In the genomic region with DNA sequence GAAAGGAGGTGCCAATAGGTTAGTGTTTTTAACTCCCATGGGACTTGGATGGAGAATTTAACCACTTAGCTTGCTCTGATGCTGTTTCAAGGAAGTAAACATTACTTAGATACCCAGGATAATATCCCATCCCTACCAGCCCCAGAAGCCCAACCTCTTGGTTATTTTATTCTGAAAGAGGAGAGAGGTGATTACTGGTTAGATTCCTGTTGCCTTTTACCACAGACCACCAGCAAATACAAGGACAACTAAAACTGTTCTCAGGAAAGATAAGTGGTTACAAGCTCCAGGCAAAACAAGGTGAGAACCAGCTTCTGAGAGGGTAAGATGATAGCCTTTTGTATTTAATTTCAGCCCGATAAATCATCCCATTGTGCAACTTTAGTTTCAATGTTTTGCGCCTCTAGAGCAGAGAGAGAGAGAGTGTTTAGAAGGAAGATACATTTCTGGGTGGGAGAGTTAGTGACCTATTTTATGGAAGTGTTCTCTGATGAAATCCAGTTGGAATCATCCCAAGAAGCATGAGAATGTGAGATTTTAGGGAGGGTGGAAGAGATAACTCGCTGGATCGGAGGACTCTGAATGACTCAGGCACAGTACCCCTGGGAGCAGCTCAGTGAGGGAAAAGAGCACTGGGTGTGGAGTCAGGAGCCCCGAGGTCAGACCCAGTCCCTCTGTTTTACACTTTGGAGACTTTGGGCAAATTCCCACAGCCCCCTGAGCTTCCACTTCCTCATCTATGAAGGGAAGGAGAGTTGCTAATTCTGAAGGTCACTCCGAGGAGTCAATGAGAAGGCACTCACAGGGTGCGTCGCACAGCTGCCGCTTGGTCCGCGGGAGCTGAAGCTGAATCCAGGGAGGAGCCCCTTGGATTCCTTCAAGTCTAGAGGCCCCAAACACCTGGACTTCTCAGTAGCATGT, we compare ENCODE assay signal across 10 cellular contexts. TPM values are rescaled to one million over a fixed set of nuclear protein-coding genes. Genes with fewer than 3 reads are reported as not detected.
DNase-seq lines count a peak whose midpoint lies in the region; ATAC-seq, FAIRE-seq and TF ChIP-seq lines count a peak whose summit lies in the region.
"Had no signal": no experiment of that assay in that cellular context is flagged by ENCODE, and none has a peak within 500 bp of the region (broad histone marks: within the 10 kb centered on the region; RNA-seq: fewer than 3 reads in every experiment).

No MANE protein-coding gene starts in this region.

- no peak overlapping the region for H3K4me3 ChIP-seq in colonic mucosa
- no peak overlapping the region for H3K4me3 ChIP-seq in lower leg skin (ENCODE audit: low read depth, poor library complexity, severe bottlenecking)
- H3K4me3 ChIP-seq in upper lobe of right lung, result no peak overlapping the region

- peak; percentile 76 for FAIRE-seq in HTR-8/SVneo (lab: Jason Lieb, UNC)

- H3K27me3 ChIP-seq in colonic mucosa (no peaks in the 10 kb centered on the region), upper lobe of right lung (no peaks in the 10 kb centered on the region)

- H3K9me3 ChIP-seq in colonic mucosa, result no peaks in the 10 kb centered on the region
- no peaks in the 10 kb centered on the region for H3K9me3 ChIP-seq in upper lobe of right lung

- H3K27ac ChIP-seq in colonic mucosa (peak overlapping the region; percentile 6), upper lobe of right lung (no peak overlapping the region)

- no peaks in the 10 kb centered on the region for H3K9me3 Mint-ChIP-seq in T-helper 2 cell treated with Interferon-gamma antibody and Interleukin-4, amounts not matched to agents 5 μg/mL and 100 μg/mL, for 36 hours

- H3K9ac ChIP-seq in colonic mucosa (ENCODE audit: low read depth in 2 of 2, low read length in 2 of 2), result peak overlapping the region in 1 of 2 donors; percentile 3

- no peaks in the 10 kb centered on the region for H3K36me3 Mint-ChIP-seq in T-helper 2 cell treated with Interferon-gamma antibody and Interleukin-4, amounts not matched to agents 5 μg/mL and 100 μg/mL, for 36 hours (ENCODE audit: low read depth)

- no peak overlapping the region for H3K4me3 Mint-ChIP-seq in T-helper 2 cell treated with Interferon-gamma antibody and Interleukin-4, amounts not matched to agents 5 μg/mL and 100 μg/mL, for 36 hours
- H3K4me3 Mint-ChIP-seq: neural crest cell had no signal

- no peaks in the 10 kb centered on the region for H3K4me1 ChIP-seq in colonic mucosa
- H3K4me1 ChIP-seq in upper lobe of right lung, result peaks cover 11% of the 10 kb centered on the region

- H3K4me1 Mint-ChIP-seq in T-helper 2 cell treated with Interferon-gamma antibody and Interleukin-4, amounts not matched to agents 5 μg/mL and 100 μg/mL, for 36 hours (ENCODE audit: low read depth), result no peaks in the 10 kb centered on the region

- DNase-seq in HTR-8/SVneo (ENCODE audit: insufficient read length, low spot score), result peak; percentile 57
- DNase-seq in colonic mucosa, result no peak
- DNase-seq in lower leg skin (ENCODE audit: low spot score in 2 of 2), result peak; percentile 58 to 87
- DNase-seq in upper lobe of right lung, result no peak
- no peak for DNase-seq in NCI-H1436 treated with DMSO at 0.1 percent for 48 hours (lab: John Stamatoyannopoulos, UW)
- no peak for DNase-seq in T-helper 2 cell treated with Interferon-gamma antibody and Interleukin-4, amounts not matched to agents 5 μg/mL and 100 μg/mL, for 36 hours (ENCODE audit: low spot score)
- DNase-seq: activated CD4-positive, alpha-beta T cell treated with anti-CD3 and anti-CD28 coated beads, Interleukin-2, amount 50 U/mL, for 48 hours; NCI-H2029 treated with DMSO at 0.1 percent for 48 hours had no signal

- H3K27me3 Mint-ChIP-seq in T-helper 2 cell treated with Interferon-gamma antibody and Interleukin-4, amounts not matched to agents 5 μg/mL and 100 μg/mL, for 36 hours (ENCODE audit: low read depth), result no peaks in the 10 kb centered on the region

- no peak for TF ChIP-seq POLR2A in lower leg skin (IDR thresholded peaks at IDR 0.05)

- ATAC-seq in upper lobe of right lung (peak; percentile 38), HG02588 (IDR thresholded peaks at IDR 0.05; ENCODE audit: unreplicated experiment) (no peak)

- TF ChIP-seq CTCF in colonic mucosa (IDR thresholded peaks at IDR 0.05) (no peak), lower leg skin (IDR thresholded peaks at IDR 0.05) (no peak), upper lobe of right lung (IDR thresholded peaks at IDR 0.05) (no peak)

- H3K27ac Mint-ChIP-seq in T-helper 2 cell treated with Interferon-gamma antibody and Interleukin-4, amounts not matched to agents 5 μg/mL and 100 μg/mL, for 36 hours, result no peak overlapping the region

- intact Hi-C loops in colonic mucosa (cut with DNase I) (no loop called here), lower leg skin (cut with DNase I; ENCODE audit: low total_unique reads) (no loop called here), upper lobe of right lung (cut with DNase I) (no loop called here)

- WGBS in lower leg skin, 2 donors, result 57 to 59% methylated on average over 11 of the region's 11 CpGs

- H3K36me3 ChIP-seq in colonic mucosa (no peaks in the 10 kb centered on the region), upper lobe of right lung (no peaks in the 10 kb centered on the region)

RNA-seq across cellular contexts. Expression of gene GLP2R, which starts 12.1 kb away (rescaled TPM):
- total RNA-seq in colonic mucosa (1 to 10 TPM; 2.1 to 4.8 TPM), lower leg skin (1 to 10 TPM in 1 of 4 donors, not detected in 3; 1.9 TPM), upper lobe of right lung (1.8 TPM)
- total RNA-seq: neural crest cell had no signal

RNA-seq across cellular contexts. Expression of gene GSG1L2, which starts 15.9 kb away (rescaled TPM):
- not detected for total RNA-seq in colonic mucosa
- total RNA-seq in lower leg skin, result not detected
- total RNA-seq in upper lobe of right lung, result not detected
- total RNA-seq: neural crest cell had no signal

RNA-seq across cellular contexts. Expression of gene DHRS7C, which starts 46.4 kb away (rescaled TPM):
- under 1 TPM in 1 of 2 donors, not detected in 1; 0.40 TPM for total RNA-seq in colonic mucosa
- not detected for total RNA-seq in lower leg skin
- total RNA-seq in upper lobe of right lung, result not detected
- total RNA-seq: neural crest cell had no signal

Comparison
In these comparisons a context has a peak if more than half of its experiments do, and no peak if none do; other contexts are left out.
1. DNase-seq: peak in HTR-8/SVneo (single experiment) and lower leg skin (2 of 2); none in colonic mucosa (single experiment), upper lobe of right lung (single experiment), NCI-H1436 treated with DMSO at 0.1 percent for 48 hours (single experiment) and T-helper 2 cell treated with Interferon-gamma antibody and Interleukin-4, amounts not matched to agents 5 μg/mL and 100 μg/mL, for 36 hours (single experiment).